ENCODE assay signal across 1 cellular context in the genomic region with DNA sequence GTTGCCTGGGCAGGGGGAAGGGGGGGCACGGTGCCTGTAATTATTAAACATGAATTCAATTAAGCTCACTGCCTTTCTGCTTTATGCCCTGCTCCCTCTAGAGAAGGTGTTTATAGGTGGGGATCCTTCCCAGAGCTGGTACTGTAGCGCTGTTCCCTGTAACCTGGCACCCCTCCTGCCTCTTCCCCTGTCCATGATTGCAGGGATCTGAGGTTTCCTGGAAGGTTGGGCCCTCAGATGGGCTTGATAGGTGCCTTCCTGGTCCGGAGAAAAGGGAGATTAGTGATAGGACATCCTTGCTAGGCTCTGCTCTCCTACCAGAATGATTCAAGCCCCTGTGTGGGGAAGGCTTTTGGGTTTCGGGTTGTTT.
TF ChIP-seq lines count a peak whose summit lies in the region.

No MANE protein-coding gene starts in this region.

TF ChIP-seq in HCT116, 20 proteins besides CTCF, POLR2A, EP300 and RAD21:
- TF ChIP-seq REST (IDR thresholded peaks at IDR 0.05; ENCODE audit: low read depth) (no peak), ELF1 (IDR thresholded peaks at IDR 0.05; ENCODE audit: borderline replicate concordance, low read depth) (no peak), FOSL1 (IDR thresholded peaks at IDR 0.05; ENCODE audit: low read depth) (no peak), POLR2AphosphoS5 (IDR thresholded peaks at IDR 0.05; ENCODE audit: low read depth, low read length) (no peak), TCF7L2 (IDR thresholded peaks at IDR 0.05; ENCODE audit: borderline replicate concordance, extremely low read depth, insufficient read depth, insufficient read length) (no peak), CEBPB (IDR thresholded peaks at IDR 0.05; ENCODE audit: low read depth) (no peak), YY1 (IDR thresholded peaks at IDR 0.05; ENCODE audit: extremely low read depth, insufficient replicate concordance, low read depth, low read length) (no peak), JUND (IDR thresholded peaks at IDR 0.05) (no peak), SRF (IDR thresholded peaks at IDR 0.05; ENCODE audit: low read depth) (no peak), CBX3 (IDR thresholded peaks at IDR 0.05; ENCODE audit: low read depth) (no peak), EZH2 (IDR thresholded peaks at IDR 0.05) (no peak), ATF3 (IDR thresholded peaks at IDR 0.05) (no peak), SIN3A (IDR thresholded peaks at IDR 0.05; ENCODE audit: low read depth) (no peak), ZFX (IDR thresholded peaks at IDR 0.05) (no peak), ZNF274 (IDR thresholded peaks at IDR 0.05; ENCODE audit: low read depth, low read length) (no peak)
- TF ChIP-seq, protein P1, sequence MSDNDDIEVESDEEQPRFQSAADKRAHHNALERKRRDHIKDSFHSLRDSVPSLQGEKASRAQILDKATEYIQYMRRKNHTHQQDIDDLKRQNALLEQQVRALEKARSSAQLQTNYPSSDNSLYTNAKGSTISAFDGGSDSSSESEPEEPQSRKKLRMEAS (IDR thresholded peaks at IDR 0.05), result no peak
TF ChIP-seq in HCT116: peak in this region for 0.
